In the genomic region with DNA sequence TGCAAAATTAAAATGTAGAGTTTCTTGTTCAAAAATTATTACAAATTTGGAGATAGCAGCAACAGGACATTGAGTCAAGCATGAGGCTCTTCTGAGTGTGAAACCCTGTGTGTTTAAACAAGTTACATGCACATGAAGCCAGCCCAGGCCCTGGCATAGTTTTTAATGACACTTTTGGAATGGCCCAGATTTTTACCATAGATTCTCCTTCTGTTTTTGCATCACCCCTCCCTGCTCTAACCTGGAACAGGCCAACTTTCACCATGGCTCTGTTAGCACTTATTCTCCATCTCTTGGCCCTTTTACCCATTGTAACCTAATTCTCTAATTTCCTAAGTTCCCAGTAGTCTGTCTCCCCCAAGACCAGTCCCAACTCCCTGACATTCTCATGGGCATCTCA, we compare ENCODE assay signal across 24 cellular contexts.
DNase-seq lines count a peak whose midpoint lies in the region; ATAC-seq and TF ChIP-seq lines count a peak whose summit lies in the region.
"Had no signal": no experiment of that assay in that cellular context is flagged by ENCODE, and none has a peak within 500 bp of the region (broad histone marks: within the 10 kb centered on the region; RNA-seq: fewer than 3 reads in every experiment).

No MANE protein-coding gene starts in this region.

- H3K36me3 ChIP-seq in Panc1 (ENCODE audit: control insufficient read depth, insufficient read depth, low read length) = no peaks in the 10 kb centered on the region
- H3K36me3 ChIP-seq in stomach smooth muscle (ENCODE audit: control insufficient read depth in 2 of 2, insufficient read depth in 2 of 2, low read length in 2 of 2) = no peaks in the 10 kb centered on the region
- H3K36me3 ChIP-seq: pancreas, thoracic aorta had no signal

- H3K4me3 Mint-ChIP-seq in nephron progenitor cell (no peak overlapping the region), Calu3 (ENCODE audit: low read depth, unreplicated experiment) (no peak overlapping the region)
- H3K4me3 Mint-ChIP-seq: CD4-positive, alpha-beta memory T cell; stimulated activated effector memory CD8-positive, alpha-beta T cell treated with anti-CD3 and anti-CD28 coated beads, Interleukin-12 subunit alpha, Interleukin-12 subunit beta, amount 100 ng/mL, for 72 hours had no signal

- H3K27me3 ChIP-seq in Panc1 (ENCODE audit: control insufficient read depth, insufficient read depth, low read length) (no peaks in the 10 kb centered on the region), stomach smooth muscle (ENCODE audit: control insufficient read depth in 1 of 2, insufficient read depth in 2 of 2, low read length in 2 of 2) (no peaks in the 10 kb centered on the region)
- H3K27me3 ChIP-seq: dorsolateral prefrontal cortex, foreskin keratinocyte, pancreas had no signal

- no peak for DNase-seq in Panc1 (ENCODE audit: low read depth, low spot score)
- no peak for DNase-seq in epithelial cell of prostate (ENCODE audit: low read depth, low spot score)
- DNase-seq in nephron progenitor cell = no peak
- no peak for DNase-seq in Calu3
- no peak for DNase-seq in NCI-H748 (lab: John Stamatoyannopoulos, UW; ENCODE audit: unreplicated experiment)
- DNase-seq: activated CD4-positive, alpha-beta T cell treated with anti-CD3 and anti-CD28 coated beads for 4 hours; activated naive CD4-positive, alpha-beta T cell treated with anti-CD3 and anti-CD28 coated beads, Interleukin-2, amount 50 U/mL, for 16 hours; anterior cingulate cortex; CD4-positive, alpha-beta memory T cell; central memory CD4-positive, alpha-beta T cell; DMS153; dorsolateral prefrontal cortex; foreskin keratinocyte; NCI-H187 treated with DMSO at 0.1 percent for 48 hours; NCI-H2227 treated with DMSO at 0.1 percent for 48 hours; NCI-H748 treated with DMSO at 0.1 percent for 48 hours; pancreas; stimulated activated CD4-positive, alpha-beta T cell treated with anti-CD3 and anti-CD28 coated beads, Interleukin-1b, Interleukin-23, amount 100 ng/mL, for 48 hours had no signal

- TF ChIP-seq CTCF in Panc1 (IDR thresholded peaks at IDR 0.05) (no peak), nephron progenitor cell (IDR thresholded peaks at IDR 0.05) (no peak), Calu3 (IDR thresholded peaks at IDR 0.05; ENCODE audit: unreplicated experiment) (no peak)

- POLR2A ChIA-PET in Panc1 (lab: Charles Lee) = interaction anchor here (0.6 to 0.7 kb wide), 2 partner anchors 63 to 417 kb away, joined by 3 read pairs; partner anchors contain the start of gene PRSS23

- H3K9me3 ChIP-seq in Panc1 (ENCODE audit: control insufficient read depth, insufficient read depth, low read depth, low read length) = peaks cover 5% of the 10 kb centered on the region; the same call in 1 of the 2 replicates
- no peaks in the 10 kb centered on the region for H3K9me3 ChIP-seq in stomach smooth muscle (ENCODE audit: control insufficient read depth in 2 of 2, low read length in 2 of 2)
- H3K9me3 ChIP-seq: pancreas, thoracic aorta had no signal

- peaks cover 71% of the 10 kb centered on the region for H3K4me1 ChIP-seq in Panc1 (ENCODE audit: control insufficient read depth, insufficient read depth, low read length)
- H3K4me1 ChIP-seq in stomach smooth muscle (ENCODE audit: control insufficient read depth, insufficient read depth, low read length) = peaks cover 37% of the 10 kb centered on the region

- H3K27ac Mint-ChIP-seq in nephron progenitor cell (peak overlapping the region; percentile 34), Calu3 (ENCODE audit: unreplicated experiment) (no peak overlapping the region)
- H3K27ac Mint-ChIP-seq: CD4-positive, alpha-beta memory T cell; stimulated activated effector memory CD8-positive, alpha-beta T cell treated with anti-CD3 and anti-CD28 coated beads, Interleukin-12 subunit alpha, Interleukin-12 subunit beta, amount 100 ng/mL, for 72 hours had no signal

- H3K36me3 Mint-ChIP-seq in nephron progenitor cell (ENCODE audit: low read depth) (no peaks in the 10 kb centered on the region), Calu3 (ENCODE audit: insufficient read depth, unreplicated experiment) (peaks cover 20% of the 10 kb centered on the region)
- H3K36me3 Mint-ChIP-seq: CD4-positive, alpha-beta memory T cell; stimulated activated effector memory CD8-positive, alpha-beta T cell treated with anti-CD3 and anti-CD28 coated beads, Interleukin-12 subunit alpha, Interleukin-12 subunit beta, amount 100 ng/mL, for 72 hours had no signal

- H3K4me3 ChIP-seq in Panc1 (ENCODE audit: low read depth in 2 of 2, low read length in 2 of 2) (no peak overlapping the region), stomach smooth muscle (ENCODE audit: low read length in 2 of 2) (no peak overlapping the region)
- H3K4me3 ChIP-seq: dorsolateral prefrontal cortex, pancreas, thoracic aorta had no signal

- CTCF ChIA-PET in Panc1 (lab: Charles Lee) = no interaction called here
- CTCF ChIA-PET in Calu3 (lab: Charles Lee) = no interaction called here

- H3K27ac ChIP-seq in Panc1 (ENCODE audit: low read length) (peak overlapping the region; percentile 99), epithelial cell of prostate (peak overlapping the region; percentile 84), stomach smooth muscle (ENCODE audit: low read length) (peak overlapping the region; percentile 24)
- H3K27ac ChIP-seq: dorsolateral prefrontal cortex, foreskin keratinocyte, pancreas, thoracic aorta had no signal

- H3K27me3 Mint-ChIP-seq in nephron progenitor cell (ENCODE audit: low read depth, poor library complexity) (peaks cover 3% of the 10 kb centered on the region), Calu3 (ENCODE audit: unreplicated experiment) (no peaks in the 10 kb centered on the region)

- H3K9ac ChIP-seq in stomach smooth muscle (ENCODE audit: low read length in 2 of 2) = no peak overlapping the region

- H3K4me1 Mint-ChIP-seq in nephron progenitor cell = peaks cover 4% of the 10 kb centered on the region
- peaks cover 71% of the 10 kb centered on the region for H3K4me1 Mint-ChIP-seq in Calu3 (ENCODE audit: low read depth, unreplicated experiment)
- H3K4me1 Mint-ChIP-seq: CD4-positive, alpha-beta memory T cell had no signal

- no TSS peak for BruUV-seq in Panc1 (replicated peaks; lab: Mats Ljungman, UMichigan)
- BruUV-seq in Calu3 (replicated peaks; lab: Mats Ljungman, UMichigan) = no TSS peak

- intact Hi-C loops in Panc1 (cut with micrococcal nuclease; ENCODE audit: unreplicated experiment) (loop anchor here (5.0 kb wide), 1 partner anchor 65 kb away; the partner anchor contains the start of gene ME3), Calu3 (cut with micrococcal nuclease; ENCODE audit: unreplicated experiment) (loop anchor here (5.0 kb wide), 1 partner anchor 40 kb away; no protein-coding TSS in a partner anchor)

- ATAC-seq in Panc1 (no peak), GM18909 (IDR thresholded peaks at IDR 0.05; ENCODE audit: poor library complexity, unreplicated experiment) (no peak)
- ATAC-seq: foreskin keratinocyte; pancreas; Right ventricle myocardium inferior; sciatic nerve; stimulated activated effector memory CD8-positive, alpha-beta T cell treated with anti-CD3 and anti-CD28 coated beads, Interleukin-12 subunit alpha, Interleukin-12 subunit beta, amount 100 ng/mL, for 72 hours had no signal

- H3K9me3 Mint-ChIP-seq in nephron progenitor cell (peaks cover 7% of the 10 kb centered on the region), Calu3 (ENCODE audit: low read depth, unreplicated experiment) (no peaks in the 10 kb centered on the region)
- H3K9me3 Mint-ChIP-seq: stimulated activated effector memory CD8-positive, alpha-beta T cell treated with anti-CD3 and anti-CD28 coated beads, Interleukin-12 subunit alpha, Interleukin-12 subunit beta, amount 100 ng/mL, for 72 hours had no signal

- in situ Hi-C loops in Panc1 (cut with HindIII; ENCODE audit: low pct_unique_long_range_greater_than_20kb, low sequenced_read_pairs) = no loop called here

Comparison
In these comparisons a context has a peak if more than half of its experiments do, and no peak if none do; other contexts are left out.
1. H3K27ac ChIP-seq: peak in every context shown above with its lines; median percentile 99 in Panc1; 84 in epithelial cell of prostate; 24 in stomach smooth muscle.